10 cellular contexts compared by ENCODE assay signal in genomic region chr3:186362409-186362757, GRCh38. TPM values are rescaled to one million over a fixed set of nuclear protein-coding genes. Genes with fewer than 3 reads are reported as not detected.
A peak's percentile ranks its signal among the peaks of the same experiment; 100 is the strongest.
DNase-seq lines count a peak whose midpoint lies in the region; ATAC-seq, FAIRE-seq and TF ChIP-seq lines count a peak whose summit lies in the region.
"Had no signal": no experiment of that assay in that cellular context is flagged by ENCODE, and none has a peak within 500 bp of the region (broad histone marks: within the 10 kb centered on the region; RNA-seq: fewer than 3 reads in every experiment).

No MANE protein-coding gene starts in this region.

- peak overlapping the region; percentile 31 for H3K4me3 ChIP-seq in OCI-LY1 (ENCODE audit: low read depth, low read length, poor library complexity, severe bottlenecking)
- peak overlapping the region; percentile 75 to 89 (median 80) for H3K4me3 ChIP-seq in esophagus muscularis mucosa
- H3K4me3 ChIP-seq: SJSA1 had no signal

- 12% methylated on average over 12 of the region's 12 CpGs for WGBS in esophagus muscularis mucosa

- peaks cover 100% of the 10 kb centered on the region for H3K27me3 Mint-ChIP-seq in Calu3 (ENCODE audit: unreplicated experiment)
- H3K27me3 Mint-ChIP-seq in osteocyte (ENCODE audit: unreplicated experiment), result peaks cover 65% of the 10 kb centered on the region

- no peaks in the 10 kb centered on the region for H3K27me3 ChIP-seq in OCI-LY1 (ENCODE audit: insufficient read depth, low read length)
- peaks cover 0 to 18% (median 0%) of the 10 kb centered on the region in 4 donors for H3K27me3 ChIP-seq in esophagus muscularis mucosa

- no peaks in the 10 kb centered on the region for H4K20me1 ChIP-seq in OCI-LY1 (ENCODE audit: insufficient read depth, low read length)

- CTCF ChIA-PET in Calu3 (lab: Charles Lee), result interaction anchor here (1.0 kb wide), 1 partner anchor 178 kb away, joined by 3 read pairs; no protein-coding TSS in a partner anchor

- no peak for FAIRE-seq in urothelium cell line (lab: Jason Lieb, UNC)
- FAIRE-seq: endothelial cell of umbilical vein had no signal

- BruUV-seq in Calu3 (replicated peaks; lab: Mats Ljungman, UMichigan), result no TSS peak

- H3F3A ChIP-seq in OCI-LY1 (ENCODE audit: insufficient read depth, low read length), result no peaks in the 10 kb centered on the region

- H3K4me3 Mint-ChIP-seq in Calu3 (ENCODE audit: low read depth, unreplicated experiment) (peak overlapping the region; percentile 60), osteocyte (ENCODE audit: unreplicated experiment) (peak overlapping the region; percentile 58)

- ATAC-seq in HG02678 (IDR thresholded peaks at IDR 0.05; ENCODE audit: unreplicated experiment) (no peak), GM18861 (IDR thresholded peaks at IDR 0.05; ENCODE audit: unreplicated experiment) (no peak)

- H3K4me2 ChIP-seq in OCI-LY1 (ENCODE audit: low read length), result peak overlapping the region; percentile 41

- no peak for TF ChIP-seq POLR2A in esophagus muscularis mucosa (IDR thresholded peaks at IDR 0.05; ENCODE audit: low read depth)

- H3K36me3 Mint-ChIP-seq in Calu3 (ENCODE audit: insufficient read depth, unreplicated experiment) (no peaks in the 10 kb centered on the region), osteocyte (ENCODE audit: unreplicated experiment) (no peaks in the 10 kb centered on the region)

- no peak overlapping the region for H2AFZ ChIP-seq in OCI-LY1 (ENCODE audit: low read length)

- DNase-seq in Calu3 (no peak), esophagus muscularis mucosa (ENCODE audit: extremely low spot score) (no peak), osteocyte (ENCODE audit: extremely low spot score, unreplicated experiment) (no peak), GM20000 (ENCODE audit: low spot score) (no peak), urothelium cell line (ENCODE audit: low spot score) (no peak)

- H3K9me2 ChIP-seq in OCI-LY1 (ENCODE audit: low read depth, low read length), result no peaks in the 10 kb centered on the region

- H3K4me1 Mint-ChIP-seq in Calu3 (ENCODE audit: low read depth, unreplicated experiment) (peaks cover 7% of the 10 kb centered on the region), osteocyte (ENCODE audit: unreplicated experiment) (peaks cover 13% of the 10 kb centered on the region)

- H3K4me1 ChIP-seq in OCI-LY1 (ENCODE audit: insufficient read depth, low read length, severe bottlenecking), result no peaks in the 10 kb centered on the region
- peaks cover 37 to 82% (median 79%) of the 10 kb centered on the region in 4 donors for H3K4me1 ChIP-seq in esophagus muscularis mucosa
- H3K4me1 ChIP-seq: SJSA1 had no signal

- H3K27ac ChIP-seq in OCI-LY1 (ENCODE audit: low read depth, low read length, poor library complexity, severe bottlenecking) (no peak overlapping the region), esophagus muscularis mucosa (replicated peaks in 1 of 4) (peak overlapping the region; percentile 89 to 95 (median 92))
- H3K27ac ChIP-seq: SJSA1 had no signal

- no peaks in the 10 kb centered on the region for H3K9me3 Mint-ChIP-seq in Calu3 (ENCODE audit: low read depth, unreplicated experiment)
- H3K9me3 Mint-ChIP-seq in osteocyte (ENCODE audit: unreplicated experiment), result no peaks in the 10 kb centered on the region

- no peak for TF ChIP-seq EP300 in esophagus muscularis mucosa (IDR thresholded peaks at IDR 0.05)

- H3K9ac ChIP-seq in OCI-LY1 (ENCODE audit: low read length), result no peak overlapping the region

- H3K9me3 ChIP-seq in OCI-LY1 (ENCODE audit: low read length) (no peaks in the 10 kb centered on the region), esophagus muscularis mucosa (no peaks in the 10 kb centered on the region)
- H3K9me3 ChIP-seq: SJSA1 had no signal

- TF ChIP-seq CTCF in Calu3 (IDR thresholded peaks at IDR 0.05; ENCODE audit: unreplicated experiment) (no peak), OCI-LY1 (IDR thresholded peaks at IDR 0.05; ENCODE audit: low read length) (no peak), esophagus muscularis mucosa (IDR thresholded peaks at IDR 0.05) (no peak), osteocyte (IDR thresholded peaks at IDR 0.05) (no peak), GM20000 (IDR thresholded peaks at IDR 0.05; ENCODE audit: extremely low read depth, missing control alignments) (no peak)

- no peak overlapping the region for H3K27ac Mint-ChIP-seq in Calu3 (ENCODE audit: unreplicated experiment)
- no peak overlapping the region for H3K27ac Mint-ChIP-seq in osteocyte (ENCODE audit: unreplicated experiment)

- no peaks in the 10 kb centered on the region for H3K36me3 ChIP-seq in OCI-LY1 (ENCODE audit: insufficient read depth, low read length)
- H3K36me3 ChIP-seq in esophagus muscularis mucosa, result no peaks in the 10 kb centered on the region
- H3K36me3 ChIP-seq: SJSA1 had no signal

- intact Hi-C loops in Calu3 (cut with micrococcal nuclease; ENCODE audit: unreplicated experiment), result no loop called here
- intact Hi-C loops in esophagus muscularis mucosa (cut with DNase I), result loop anchor here (5.0 kb wide), 2 partner anchors 80 to 100 kb away; no protein-coding TSS in a partner anchor

- no peaks in the 10 kb centered on the region for H3K79me2 ChIP-seq in OCI-LY1 (ENCODE audit: insufficient read depth, low read length)

RNA-seq across cellular contexts. Expression of gene DGKG, which starts 0.3 kb away (rescaled TPM):
- total RNA-seq in Calu3 (2022), result 5.7 and 7.2 TPM in 2 replicates
- total RNA-seq in esophagus muscularis mucosa, result 100 to 1,000 TPM in 2 of 4 donors, 10 to 100 TPM in 2; 75.0 to 169 (median 104) TPM
- 0.18 TPM in 1 of 2 replicates, not detected in the other for total RNA-seq in osteocyte
- total RNA-seq: endothelial cell of umbilical vein had no signal
